In the genomic region with DNA sequence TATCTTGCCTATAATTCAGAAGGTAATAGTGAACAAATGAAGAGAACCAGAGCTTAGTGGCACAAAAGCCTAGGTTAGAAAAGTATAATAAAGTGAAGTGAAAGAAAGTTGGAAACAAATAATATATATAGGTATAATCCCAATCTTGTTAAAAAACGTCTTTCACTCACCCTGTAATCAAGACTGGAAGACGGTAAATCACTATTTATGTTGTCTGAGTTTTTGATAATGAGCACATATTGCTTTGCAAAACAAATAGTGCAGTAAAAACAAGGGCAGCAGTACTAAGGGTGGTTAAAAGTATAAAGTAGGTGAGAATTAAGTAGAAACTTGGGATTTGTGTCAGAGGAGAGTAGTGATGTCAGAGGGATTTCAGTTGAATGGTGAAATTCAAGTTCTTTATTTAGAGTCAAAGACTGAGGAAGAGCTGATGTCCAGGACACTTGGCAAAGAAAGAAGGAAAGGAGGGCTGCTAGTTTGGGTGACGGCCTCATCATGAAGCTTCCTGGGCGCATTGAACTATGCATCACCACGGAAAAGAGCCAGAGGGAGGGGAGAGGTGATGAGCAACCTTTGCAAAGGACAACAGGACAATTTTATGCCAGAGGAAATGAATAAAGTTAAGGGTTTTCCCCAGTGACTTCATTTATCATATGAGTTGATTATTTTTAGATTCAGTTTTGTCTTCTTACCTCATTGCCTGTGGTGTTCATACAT, we compare ENCODE assay signal across 33 cellular contexts. TPM values are rescaled to one million over a fixed set of nuclear protein-coding genes. Genes with fewer than 3 reads are reported as not detected.
"Had no signal": no experiment of that assay in that cellular context is flagged by ENCODE, and none has a peak within 500 bp of the region (broad histone marks: within the 10 kb centered on the region; RNA-seq: fewer than 3 reads in every experiment).

No MANE protein-coding gene starts in this region.

- H3K27ac ChIP-seq: ascending aorta, cardiac muscle cell, colonic mucosa, epithelial cell of prostate, esophagus squamous epithelium, pancreas, prostate gland, sigmoid colon, upper lobe of left lung, vagina had no signal

- H3K4me3 ChIP-seq: ascending aorta, cardiac muscle cell, colonic mucosa, esophagus squamous epithelium, pancreas, prostate gland, sigmoid colon, upper lobe of left lung, vagina had no signal

- FAIRE-seq: endometrium, frontal cortex, pancreas, small intestine, TTC549 had no signal

- H3K36me3 ChIP-seq: ascending aorta, cardiac muscle cell, colonic mucosa, esophagus squamous epithelium, pancreas, prostate gland, sigmoid colon, upper lobe of left lung, vagina had no signal

- DNase-seq: activated CD4-positive, alpha-beta memory T cell treated with anti-CD3 and anti-CD28 coated beads for 36 hours; activated CD4-positive, alpha-beta T cell treated with anti-CD3 and anti-CD28 coated beads, Interleukin-2, amount 10 ng/mL, durations not matched to agents 24 days and 14 days; activated CD4-positive, CD25-positive, alpha-beta regulatory T cell treated with anti-CD3 and anti-CD28 coated beads, Interleukin-2, amount 50 U/mL, for 72 hours; activated CD8-positive, alpha-beta memory T cell treated with anti-CD3 and anti-CD28 coated beads, Interleukin-2, amount 50 U/mL, for 4 hours; activated effector memory CD4-positive, alpha-beta T cell treated with anti-CD3 and anti-CD28 coated beads, Interleukin-2, amount 50 U/mL, for 16 hours; activated naive CD4-positive, alpha-beta T cell treated with anti-CD3 and anti-CD28 coated beads for 36 hours; activated naive CD8-positive, alpha-beta T cell treated with anti-CD3 and anti-CD28 coated beads for 36 hours; activated T-cell treated with anti-CD3 and anti-CD28 coated beads, Interleukin-2, amount 50 U/mL, for 1 hour; cerebellar nuclear complex; colonic mucosa; effector CD8-positive, alpha-beta T cell; esophagus squamous epithelium; glutamatergic neuron; islet precursor cell; left colon; naive B cell; nucleus accumbens; pancreas; retina; sigmoid colon; small intestine; stimulated activated CD4-positive, alpha-beta T cell treated with anti-CD3 and anti-CD28 coated beads, Interleukin-4, amount 100 ng/mL, for 24 hours; T-helper 9 cell; upper lobe of left lung had no signal

- H3K4me1 ChIP-seq: ascending aorta, colonic mucosa, esophagus squamous epithelium, pancreas, prostate gland, upper lobe of left lung, vagina had no signal

- H3K27me3 ChIP-seq: ascending aorta, cardiac muscle cell, colonic mucosa, sigmoid colon, upper lobe of left lung, vagina had no signal

- H3K9me3 ChIP-seq: ascending aorta, colonic mucosa, esophagus squamous epithelium, pancreas, prostate gland, sigmoid colon, upper lobe of left lung, vagina had no signal

RNA-seq across cellular contexts. Expression of a gene that starts 11.3 kb away (rescaled TPM):
- total RNA-seq: activated CD4-positive, alpha-beta memory T cell treated with anti-CD3 and anti-CD28 coated beads for 36 hours; activated CD4-positive, alpha-beta T cell treated with anti-CD3 and anti-CD28 coated beads, Interleukin-2, amount 10 ng/mL, durations not matched to agents 24 days and 14 days; activated naive CD4-positive, alpha-beta T cell treated with anti-CD3 and anti-CD28 coated beads for 36 hours; activated T-helper 1 cell treated with anti-CD3 and anti-CD28 coated beads, Interleukin-12 subunit alpha, Interleukin-12 subunit beta, Interleukin-2, Interleukin-4 antibody, amounts not matched to agents 30 ng/mL and 10 ng/mL and 1 ng/mL, durations not matched to agents 14 hours and 24 hours and 36 hours had no signal
